12 cellular contexts compared by ENCODE assay signal in genomic region chr10:24929056-24929544, GRCh38. TPM values are rescaled to one million over a fixed set of nuclear protein-coding genes. Genes with fewer than 3 reads are reported as not detected.
DNase-seq lines count a peak whose midpoint lies in the region; ATAC-seq and TF ChIP-seq lines count a peak whose summit lies in the region.
"Had no signal": no experiment of that assay in that cellular context is flagged by ENCODE, and none has a peak within 500 bp of the region (broad histone marks: within the 10 kb centered on the region; RNA-seq: fewer than 3 reads in every experiment).

No MANE protein-coding gene starts in this region.

- peak overlapping the region; percentile 35 for H3K4me3 Mint-ChIP-seq in activated naive CD8-positive, alpha-beta T cell
- no peak overlapping the region for H3K4me3 Mint-ChIP-seq in activated naive CD8-positive, alpha-beta T cell treated with anti-CD3 and anti-CD28 coated beads for 36 hours
- no peak overlapping the region for H3K4me3 Mint-ChIP-seq in HFFc6

- no peaks in the 10 kb centered on the region for H3K27me3 Mint-ChIP-seq in activated naive CD8-positive, alpha-beta T cell
- H3K27me3 Mint-ChIP-seq in activated naive CD8-positive, alpha-beta T cell treated with anti-CD3 and anti-CD28 coated beads for 36 hours, result no peaks in the 10 kb centered on the region
- H3K27me3 Mint-ChIP-seq in HFFc6 (ENCODE audit: insufficient read depth), result peaks cover 2% of the 10 kb centered on the region; the same call in 1 of the 2 replicates

- TF ChIP-seq CTCF in HFFc6 (IDR thresholded peaks at IDR 0.05), result no peak

- H3K4me1 Mint-ChIP-seq in activated naive CD8-positive, alpha-beta T cell (ENCODE audit: low read depth), result peaks cover 27% of the 10 kb centered on the region
- peaks cover 13% of the 10 kb centered on the region for H3K4me1 Mint-ChIP-seq in activated naive CD8-positive, alpha-beta T cell treated with anti-CD3 and anti-CD28 coated beads for 36 hours
- peaks cover 15% of the 10 kb centered on the region; the same call in 1 of the 2 replicates for H3K4me1 Mint-ChIP-seq in HFFc6 (ENCODE audit: low read depth)

- peaks cover 7% of the 10 kb centered on the region for H3K36me3 Mint-ChIP-seq in activated naive CD8-positive, alpha-beta T cell
- H3K36me3 Mint-ChIP-seq in activated naive CD8-positive, alpha-beta T cell treated with anti-CD3 and anti-CD28 coated beads for 36 hours, result peaks cover 6% of the 10 kb centered on the region
- H3K36me3 Mint-ChIP-seq in HFFc6 (ENCODE audit: low read depth), result peaks cover 21% of the 10 kb centered on the region

- DNase-seq in activated naive CD8-positive, alpha-beta T cell treated with anti-CD3 and anti-CD28 coated beads for 36 hours, result no peak
- DNase-seq in LHCN-M2 (ENCODE audit: low read depth) (peak; percentile 98), fibroblast of gingiva (ENCODE audit: low read depth) (peak; percentile 89), stromal cell of bone marrow (ENCODE audit: low read depth) (peak; percentile 88), HFFc6 (no peak)
- no peak for DNase-seq in activated CD4-positive, CD25-positive, alpha-beta regulatory T cell (lab: John Stamatoyannopoulos, UW)
- DNase-seq: activated CD8-positive, alpha-beta memory T cell treated with anti-CD3 and anti-CD28 coated beads, Interleukin-2, amount 50 U/mL, for 4 hours; central memory CD4-positive, alpha-beta T cell; mesendoderm; NCI-H82 had no signal

- no peak for ATAC-seq in HG02588 (IDR thresholded peaks at IDR 0.05; ENCODE audit: unreplicated experiment)

- H3K9me3 Mint-ChIP-seq in activated naive CD8-positive, alpha-beta T cell (ENCODE audit: low read depth), result peaks cover 1% of the 10 kb centered on the region
- H3K9me3 Mint-ChIP-seq in activated naive CD8-positive, alpha-beta T cell treated with anti-CD3 and anti-CD28 coated beads for 36 hours, result peaks cover 10% of the 10 kb centered on the region
- H3K9me3 Mint-ChIP-seq in HFFc6, result peaks cover 10% of the 10 kb centered on the region

- no peak overlapping the region for H3K27ac Mint-ChIP-seq in activated naive CD8-positive, alpha-beta T cell
- no peak overlapping the region for H3K27ac Mint-ChIP-seq in activated naive CD8-positive, alpha-beta T cell treated with anti-CD3 and anti-CD28 coated beads for 36 hours
- no peak overlapping the region for H3K27ac Mint-ChIP-seq in HFFc6

RNA-seq across cellular contexts. Expression of gene PRTFDC1, which starts 23.3 kb away (rescaled TPM):
- total RNA-seq in activated naive CD8-positive, alpha-beta T cell treated with anti-CD3 and anti-CD28 coated beads for 36 hours, result 1 to 10 TPM; 2.8 to 3.6 TPM
- 1.6 and 2.2 TPM in 2 replicates for total RNA-seq in LHCN-M2 (2014; rRNA removed)
- 1.3 TPM for polyA plus RNA-seq in LHCN-M2 (2012)
- 10 to 100 TPM; 16.2 to 32.6 (median 29.0) TPM for total RNA-seq in HFFc6 (2021; fragmentation: NEBNext Ultra II Directional; extraction: Animal tissue kit (Norgen Biotek cat#: 25700))

Comparison
In these comparisons a context has a peak if more than half of its experiments do, and no peak if none do; other contexts are left out.
1. DNase-seq: peak in LHCN-M2 (single experiment), fibroblast of gingiva (single experiment) and stromal cell of bone marrow (single experiment); none in activated naive CD8-positive, alpha-beta T cell treated with anti-CD3 and anti-CD28 coated beads for 36 hours (single experiment), HFFc6 (single experiment) and activated CD4-positive, CD25-positive, alpha-beta regulatory T cell (0 of 4).